ENCODE assay signal across 11 cellular contexts in genomic region chr1:93877529-93877928, GRCh38. TPM values are rescaled to one million over a fixed set of nuclear protein-coding genes. Genes with fewer than 3 reads are reported as not detected.
DNase-seq lines count a peak whose midpoint lies in the region; ATAC-seq and TF ChIP-seq lines count a peak whose summit lies in the region.
"Had no signal": no experiment of that assay in that cellular context is flagged by ENCODE, and none has a peak within 500 bp of the region (broad histone marks: within the 10 kb centered on the region; RNA-seq: fewer than 3 reads in every experiment).

No MANE protein-coding gene starts in this region.

- H3K4me1 Mint-ChIP-seq in endodermal cell (peaks cover 9% of the 10 kb centered on the region), progenitor cell of endocrine pancreas (ENCODE audit: low read depth) (peaks cover 17% of the 10 kb centered on the region)

- no peak for ATAC-seq in SK-N-SH treated with all-trans-retinoic acid at 6 μM for 48 hours
- ATAC-seq: pancreas had no signal

- no peak for TF ChIP-seq EP300 in SK-N-SH (IDR thresholded peaks at IDR 0.05; ENCODE audit: borderline replicate concordance in 1 of 2, low read depth in 1 of 2, low read length in 1 of 2)

- POLR2A ChIA-PET in SK-N-SH (lab: Yijun Ruan, JAX), result interaction anchor here (2.8 kb wide), 1 partner anchor 30 kb away, joined by 10 read pairs; no protein-coding TSS in a partner anchor
- POLR2A ChIA-PET in OCI-LY7 (lab: Charles Lee), result interaction anchor here (1.0 to 1.3 kb wide), 2 partner anchors 32 kb away, joined by 4 to 5 read pairs; partner anchors contain the start of gene GCLM

- no peaks in the 10 kb centered on the region for H3K27me3 Mint-ChIP-seq in endodermal cell (ENCODE audit: insufficient read depth)
- no peaks in the 10 kb centered on the region for H3K27me3 Mint-ChIP-seq in progenitor cell of endocrine pancreas

- peak overlapping the region in 1 of 2 experiments; percentile 98; a peak in 1 of 4 replicates for H3K4me3 ChIP-seq in SK-N-SH (ENCODE audit: low read depth in 2 of 2, low read length in 1 of 2)
- H3K4me3 ChIP-seq in OCI-LY7 (ENCODE audit: low read depth, low read length, poor library complexity, severe bottlenecking), result peak overlapping the region; percentile 94
- peak overlapping the region; percentile 93 for H3K4me3 ChIP-seq in endodermal cell (ENCODE audit: low read length)

- no peak overlapping the region for H3K27ac Mint-ChIP-seq in endodermal cell
- H3K27ac Mint-ChIP-seq in progenitor cell of endocrine pancreas, result no peak overlapping the region

- H3K79me2 ChIP-seq in SK-N-SH (ENCODE audit: insufficient read depth) (peaks cover 59% of the 10 kb centered on the region), OCI-LY7 (ENCODE audit: insufficient read depth, low read depth, low read length) (peaks cover 57% of the 10 kb centered on the region)

- intact Hi-C loops in OCI-LY7 (cut with micrococcal nuclease; ENCODE audit: unreplicated experiment), result no loop called here

- H3K4me1 ChIP-seq in SK-N-SH (ENCODE audit: control insufficient read depth in 1 of 2, insufficient read depth in 2 of 2, low read depth in 1 of 2, low read length in 1 of 2) (peaks cover 5 to 11% of the 10 kb centered on the region in 2 experiments; a peak in 3 of 4 replicates), OCI-LY7 (ENCODE audit: insufficient read depth, low read length, poor library complexity, severe bottlenecking) (peaks cover 30% of the 10 kb centered on the region), endodermal cell (ENCODE audit: control insufficient read depth, insufficient read depth, low read length) (no peaks in the 10 kb centered on the region)

- H3K27ac ChIP-seq in SK-N-SH (ENCODE audit: low read depth in 2 of 2, low read length in 1 of 2), result no peak overlapping the region
- no peak overlapping the region for H3K27ac ChIP-seq in OCI-LY7 (ENCODE audit: low read depth, low read length, poor library complexity, severe bottlenecking)
- no peak overlapping the region for H3K27ac ChIP-seq in endodermal cell (ENCODE audit: low read depth, low read length)
- H3K27ac ChIP-seq: pancreas had no signal

- DNase-seq in SK-N-SH, result no peak
- DNase-seq in OCI-LY7 (ENCODE audit: low spot score), result no peak
- no peak for DNase-seq in endodermal cell
- DNase-seq in progenitor cell of endocrine pancreas (ENCODE audit: low spot score, unreplicated experiment), result no peak
- no peak for DNase-seq in NCI-H526 (lab: John Stamatoyannopoulos, UW)
- DNase-seq in middle frontal gyrus (ENCODE audit: extremely low spot score, low spot score), result no peak
- DNase-seq in pons (ENCODE audit: low spot score), result no peak
- DNase-seq: head of caudate nucleus; NK-92 treated with Interleukin-12 subunit alpha and Interleukin-12 subunit beta, amount 100 ng/mL, for 24 hours; pancreas had no signal

- H3K36me3 Mint-ChIP-seq in endodermal cell (ENCODE audit: low read depth) (peaks cover 34% of the 10 kb centered on the region), progenitor cell of endocrine pancreas (ENCODE audit: insufficient read depth) (peaks cover 18% of the 10 kb centered on the region)

- peaks cover 12% of the 10 kb centered on the region; the same call in 1 of the 2 replicates for H4K20me1 ChIP-seq in SK-N-SH (ENCODE audit: insufficient read depth)
- H4K20me1 ChIP-seq in OCI-LY7 (ENCODE audit: insufficient read depth, low read length), result peaks cover 30% of the 10 kb centered on the region

- H3K4me2 ChIP-seq in SK-N-SH (peak overlapping the region; percentile 81; the same call in 1 of the 2 replicates), OCI-LY7 (ENCODE audit: low read length) (peak overlapping the region; percentile 93)

- TF ChIP-seq CTCF in SK-N-SH (IDR thresholded peaks at IDR 0.05) (no peak), OCI-LY7 (conservative IDR thresholded peaks at IDR 0.05; ENCODE audit: low read length) (no peak), endodermal cell (conservative IDR thresholded peaks at IDR 0.05) (no peak), progenitor cell of endocrine pancreas (IDR thresholded peaks at IDR 0.05; ENCODE audit: unreplicated experiment) (no peak)

- H3K9ac ChIP-seq in SK-N-SH (peak overlapping the region; percentile 90; the same call in 1 of the 2 replicates), endodermal cell (ENCODE audit: extremely low read depth, low read length, poor library complexity, severe bottlenecking) (no peak overlapping the region)

- CTCF ChIA-PET in SK-N-SH (lab: Yijun Ruan, JAX), result interaction anchor here (1.0 to 1.4 kb wide), 3 partner anchors 32 to 458 kb away, joined by 3 to 4 read pairs (median 3); partner anchors contain the start of gene GCLM
- CTCF ChIA-PET in OCI-LY7 (lab: Charles Lee; ENCODE audit: unreplicated experiment), result no interaction called here

- H3K9me3 Mint-ChIP-seq in endodermal cell (no peaks in the 10 kb centered on the region), progenitor cell of endocrine pancreas (ENCODE audit: low read depth) (no peaks in the 10 kb centered on the region)

- peaks cover 43% of the 10 kb centered on the region for H3F3A ChIP-seq in SK-N-SH (replicated peaks; ENCODE audit: insufficient read depth)

- TF ChIP-seq RAD21 in SK-N-SH (IDR thresholded peaks at IDR 0.05; ENCODE audit: low read length), result no peak

- BruUV-seq in OCI-LY7 (replicated peaks; lab: Mats Ljungman, UMichigan), result no TSS peak

- no peaks in the 10 kb centered on the region for H3K9me3 ChIP-seq in SK-N-SH
- no peaks in the 10 kb centered on the region for H3K9me3 ChIP-seq in OCI-LY7 (ENCODE audit: low read length)
- no peaks in the 10 kb centered on the region for H3K9me3 ChIP-seq in endodermal cell (ENCODE audit: control insufficient read depth, low read length)
- H3K9me3 ChIP-seq: pancreas had no signal

- WGBS in SK-N-SH (ENCODE audit: low lambda C conversion rate), result 89% methylated on average over 4 of the region's 4 CpGs
- 95 to 100% methylated on average over 4 of the region's 4 CpGs for WGBS in endodermal cell (ENCODE audit: insufficient coverage in 1 of 2, insufficient read length in 1 of 2), 2 experiments

- H3K4me3 Mint-ChIP-seq in endodermal cell (peak overlapping the region; percentile 95), progenitor cell of endocrine pancreas (ENCODE audit: low read depth) (peak overlapping the region; percentile 91)

- no peak overlapping the region for H2AFZ ChIP-seq in SK-N-SH (ENCODE audit: low read depth)
- no peak overlapping the region for H2AFZ ChIP-seq in OCI-LY7 (ENCODE audit: low read length)

- no peaks in the 10 kb centered on the region for H3K27me3 ChIP-seq in SK-N-SH (ENCODE audit: insufficient read depth)
- no peaks in the 10 kb centered on the region for H3K27me3 ChIP-seq in endodermal cell (ENCODE audit: control insufficient read depth, insufficient read depth, low read length, poor library complexity, severe bottlenecking)
- H3K27me3 ChIP-seq: pancreas had no signal

- H3K9me2 ChIP-seq in SK-N-SH (no peaks in the 10 kb centered on the region), OCI-LY7 (ENCODE audit: insufficient read depth, low read length) (no peaks in the 10 kb centered on the region)

- H3K36me3 ChIP-seq in SK-N-SH (replicated peaks in 1 of 2; ENCODE audit: control insufficient read depth in 1 of 2, insufficient read depth in 2 of 2, low read length in 1 of 2) (peaks cover 47 to 55% of the 10 kb centered on the region in 2 experiments), OCI-LY7 (ENCODE audit: insufficient read depth, low read length) (peaks cover 57% of the 10 kb centered on the region), endodermal cell (ENCODE audit: control insufficient read depth, insufficient read depth, low read length) (peaks cover 51% of the 10 kb centered on the region)

TF ChIP-seq in SK-N-SH, 30 proteins besides CTCF, POLR2A, EP300 and RAD21:
- no peak for TF ChIP-seq FOXJ3 (CRISPR knock-in tag; IDR thresholded peaks at IDR 0.05)

TF ChIP-seq in SK-N-SH treated with all-trans-retinoic acid at 6 μM for 48 hours, 23 proteins besides CTCF, POLR2A, EP300 and RAD21 (continues in another document):
- TF ChIP-seq ARNTL (CRISPR knock-in tag; IDR thresholded peaks at IDR 0.05; ENCODE audit: borderline replicate concordance, low read depth) (no peak), ZNF565 (CRISPR knock-in tag; conservative IDR thresholded peaks at IDR 0.05; ENCODE audit: low read depth) (no peak), SNAI2 (CRISPR knock-in tag; IDR thresholded peaks at IDR 0.05) (no peak), GLIS3 (CRISPR knock-in tag; IDR thresholded peaks at IDR 0.05) (no peak), ZFP30 (CRISPR knock-in tag; IDR thresholded peaks at IDR 0.05) (no peak), PPARA (CRISPR knock-in tag; IDR thresholded peaks at IDR 0.05; ENCODE audit: borderline replicate concordance) (no peak), CSDC2 (CRISPR knock-in tag; IDR thresholded peaks at IDR 0.05) (no peak), ZNF70 (CRISPR knock-in tag; IDR thresholded peaks at IDR 0.05) (no peak)
- TF ChIP-seq, protein P1, sequence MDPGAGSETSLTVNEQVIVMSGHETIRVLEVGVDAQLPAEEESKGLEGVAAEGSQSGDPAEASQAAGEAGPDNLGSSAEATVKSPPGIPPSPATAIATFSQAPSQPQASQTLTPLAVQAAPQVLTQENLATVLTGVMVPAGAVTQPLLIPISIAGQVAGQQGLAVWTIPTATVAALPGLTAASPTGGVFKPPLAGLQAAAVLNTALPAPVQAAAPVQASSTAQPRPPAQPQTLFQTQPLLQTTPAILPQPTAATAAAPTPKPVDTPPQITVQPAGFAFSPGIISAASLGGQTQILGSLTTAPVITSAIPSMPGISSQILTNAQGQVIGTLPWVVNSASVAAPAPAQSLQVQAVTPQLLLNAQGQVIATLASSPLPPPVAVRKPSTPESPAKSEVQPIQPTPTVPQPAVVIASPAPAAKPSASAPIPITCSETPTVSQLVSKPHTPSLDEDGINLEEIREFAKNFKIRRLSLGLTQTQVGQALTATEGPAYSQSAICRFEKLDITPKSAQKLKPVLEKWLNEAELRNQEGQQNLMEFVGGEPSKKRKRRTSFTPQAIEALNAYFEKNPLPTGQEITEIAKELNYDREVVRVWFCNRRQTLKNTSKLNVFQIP (CRISPR knock-in tag; IDR thresholded peaks at IDR 0.05; ENCODE audit: borderline replicate concordance, low read depth), result no peak

RNA-seq across cellular contexts. Expression of gene DNTTIP2, which starts 1.5 kb away (rescaled TPM):
- polyA plus RNA-seq in SK-N-SH (2012; rRNA removed), result 9.6 and 13.1 TPM in 2 replicates
- 16.6 and 25.8 TPM in 2 replicates for polyA plus RNA-seq in SK-N-SH (2012; cell fraction: cytosol; rRNA removed)
- polyA plus RNA-seq in SK-N-SH (2012; cell fraction: nucleus; rRNA removed), result 10.3 and 18.0 TPM in 2 replicates
- total RNA-seq in OCI-LY7 (2014; rRNA removed; shearing (Covaris generic)), result 39.7 and 47.4 TPM in 2 replicates
- total RNA-seq in OCI-LY7 (2022) (55.4 and 67.6 TPM in 2 replicates), endodermal cell (10 to 100 TPM; 56.2 to 74.7 TPM), progenitor cell of endocrine pancreas (48.7 and 50.8 TPM in 2 replicates)
- polyA plus RNA-seq in endodermal cell (2013, experiment 1 of 2), result 52.6 TPM
- polyA plus RNA-seq in endodermal cell (2013, experiment 2 of 2), result 58.7 TPM

RNA-seq across cellular contexts. Expression of gene GCLM, which starts 31.7 kb away (rescaled TPM):
- 9.4 and 12.3 TPM in 2 replicates for polyA plus RNA-seq in SK-N-SH (2012; rRNA removed)
- polyA plus RNA-seq in SK-N-SH (2012; cell fraction: cytosol; rRNA removed), result 15.8 and 16.1 TPM in 2 replicates
- 4.0 and 9.9 TPM in 2 replicates for polyA plus RNA-seq in SK-N-SH (2012; cell fraction: nucleus; rRNA removed)
- 7.0 and 10.7 TPM in 2 replicates for total RNA-seq in OCI-LY7 (2014; rRNA removed; shearing (Covaris generic))
- total RNA-seq in OCI-LY7 (2022) (24.0 and 24.8 TPM in 2 replicates), endodermal cell (10 to 100 TPM; 14.0 to 19.4 TPM), progenitor cell of endocrine pancreas (16.2 and 20.1 TPM in 2 replicates)
- polyA plus RNA-seq in endodermal cell (2013, experiment 1 of 2), result 7.6 TPM
- 8.3 TPM for polyA plus RNA-seq in endodermal cell (2013, experiment 2 of 2)
